In genomic region chr3:126063358-126063965, GRCh38 we compare ENCODE assay signal across 16 cellular contexts. TPM values are rescaled to one million over a fixed set of nuclear protein-coding genes. Genes with fewer than 3 reads are reported as not detected.
DNase-seq lines count a peak whose midpoint lies in the region; ATAC-seq and TF ChIP-seq lines count a peak whose summit lies in the region.
"Had no signal": no experiment of that assay in that cellular context is flagged by ENCODE, and none has a peak within 500 bp of the region (broad histone marks: within the 10 kb centered on the region; RNA-seq: fewer than 3 reads in every experiment).

No MANE protein-coding gene starts in this region.

- H3K9me3 Mint-ChIP-seq in activated CD4-positive, alpha-beta T cell treated with anti-CD3 and anti-CD28 coated beads, Interleukin-2, amount 10 ng/mL, durations not matched to agents 7 days and 5 days: no peaks in the 10 kb centered on the region
- no peaks in the 10 kb centered on the region for H3K9me3 Mint-ChIP-seq in activated T-helper 17 cell treated with anti-CD3 and anti-CD28 coated beads, Interleukin-2, amount 50 U/mL, for 72 hours
- H3K9me3 Mint-ChIP-seq in immature natural killer cell: no peaks in the 10 kb centered on the region
- H3K9me3 Mint-ChIP-seq: H9, IgD-negative memory B cell had no signal

- no peak overlapping the region for H3K4me3 Mint-ChIP-seq in activated CD4-positive, alpha-beta T cell treated with anti-CD3 and anti-CD28 coated beads, Interleukin-2, amount 10 ng/mL, durations not matched to agents 7 days and 5 days
- H3K4me3 Mint-ChIP-seq in activated T-helper 17 cell treated with anti-CD3 and anti-CD28 coated beads, Interleukin-2, amount 50 U/mL, for 72 hours: no peak overlapping the region
- peak overlapping the region in 1 of 5 donors; percentile 10 for H3K4me3 Mint-ChIP-seq in immature natural killer cell
- H3K4me3 Mint-ChIP-seq: H9, IgD-negative memory B cell had no signal

- no peaks in the 10 kb centered on the region for H3K36me3 Mint-ChIP-seq in activated CD4-positive, alpha-beta T cell treated with anti-CD3 and anti-CD28 coated beads, Interleukin-2, amount 10 ng/mL, durations not matched to agents 7 days and 5 days (ENCODE audit: low read depth)
- peaks cover 33% of the 10 kb centered on the region for H3K36me3 Mint-ChIP-seq in activated T-helper 17 cell treated with anti-CD3 and anti-CD28 coated beads, Interleukin-2, amount 50 U/mL, for 72 hours (ENCODE audit: low read depth)
- H3K36me3 Mint-ChIP-seq in immature natural killer cell: peaks cover 4 to 14% (median 10%) of the 10 kb centered on the region in 3 donors

- H3K4me1 Mint-ChIP-seq in activated CD4-positive, alpha-beta T cell treated with anti-CD3 and anti-CD28 coated beads, Interleukin-2, amount 10 ng/mL, durations not matched to agents 7 days and 5 days: peaks cover 12% of the 10 kb centered on the region
- H3K4me1 Mint-ChIP-seq in activated T-helper 17 cell treated with anti-CD3 and anti-CD28 coated beads, Interleukin-2, amount 50 U/mL, for 72 hours: peaks cover 11% of the 10 kb centered on the region
- peaks cover 16 to 19% of the 10 kb centered on the region in 2 donors for H3K4me1 Mint-ChIP-seq in immature natural killer cell

- no peak for DNase-seq in activated CD4-positive, alpha-beta T cell treated with anti-CD3 and anti-CD28 coated beads, Interleukin-2, amount 10 ng/mL, durations not matched to agents 7 days and 5 days
- no peak for DNase-seq in activated CD4-positive, alpha-beta T cell treated with anti-CD3 and anti-CD28 coated beads for 4 hours
- peak; percentile 2 for DNase-seq in HEK293T (ENCODE audit: extremely low spot score)
- DNase-seq in immature natural killer cell: no peak
- no peak for DNase-seq in NCI-H524 (lab: John Stamatoyannopoulos, UW)
- no peak for DNase-seq in KBM-7
- DNase-seq: DMS153, EL, H9, NCI-H1417 treated with DMSO at 0.1 percent for 48 hours, NCI-H2029, NCI-H2171, NCI-H774 had no signal

- ATAC-seq in activated T-helper 17 cell treated with anti-CD3 and anti-CD28 coated beads, Interleukin-2, amount 50 U/mL, for 72 hours (replicated peaks): no peak
- no peak for ATAC-seq in GM18520 (IDR thresholded peaks at IDR 0.05; ENCODE audit: unreplicated experiment)

- in situ Hi-C loops in KBM-7 (cut with MboI; ENCODE audit: low pct_unique_long_range_greater_than_20kb, low sequenced_read_pairs): no loop called here

- no peaks in the 10 kb centered on the region for H3K27me3 Mint-ChIP-seq in activated CD4-positive, alpha-beta T cell treated with anti-CD3 and anti-CD28 coated beads, Interleukin-2, amount 10 ng/mL, durations not matched to agents 7 days and 5 days
- no peaks in the 10 kb centered on the region for H3K27me3 Mint-ChIP-seq in activated T-helper 17 cell treated with anti-CD3 and anti-CD28 coated beads, Interleukin-2, amount 50 U/mL, for 72 hours
- no peaks in the 10 kb centered on the region for H3K27me3 Mint-ChIP-seq in immature natural killer cell (ENCODE audit: low read depth in 3 of 3)
- H3K27me3 Mint-ChIP-seq: IgD-negative memory B cell had no signal

- CTCF ChIA-PET in activated CD4-positive, alpha-beta T cell treated with anti-CD3 and anti-CD28 coated beads, Interleukin-2, amount 10 ng/mL, durations not matched to agents 7 days and 5 days (lab: Charles Lee): interaction anchor here (1.9 kb wide), 1 partner anchor 18 kb away, joined by 5 read pairs; no protein-coding TSS in a partner anchor
- CTCF ChIA-PET in HEK293T (lab: Yijun Ruan, JAX): no interaction called here

- POLR2A ChIA-PET in activated CD4-positive, alpha-beta T cell treated with anti-CD3 and anti-CD28 coated beads, Interleukin-2, amount 10 ng/mL, durations not matched to agents 7 days and 5 days (lab: Charles Lee): no interaction called here
- POLR2A ChIA-PET in HEK293T (lab: Yijun Ruan, JAX): no interaction called here

- H3K27ac Mint-ChIP-seq in activated CD4-positive, alpha-beta T cell treated with anti-CD3 and anti-CD28 coated beads, Interleukin-2, amount 10 ng/mL, durations not matched to agents 7 days and 5 days: peak overlapping the region; percentile 71
- H3K27ac Mint-ChIP-seq in activated T-helper 17 cell treated with anti-CD3 and anti-CD28 coated beads, Interleukin-2, amount 50 U/mL, for 72 hours: peak overlapping the region; percentile 35
- peak overlapping the region; percentile 46 to 89 (median 75) for H3K27ac Mint-ChIP-seq in immature natural killer cell
- H3K27ac Mint-ChIP-seq: IgD-negative memory B cell had no signal

TF ChIP-seq in HEK293T, 16 proteins besides CTCF, POLR2A, EP300 and RAD21:
- TF ChIP-seq ELF4 (IDR thresholded peaks at IDR 0.05): no peak
- TF ChIP-seq FOXA1 (IDR thresholded peaks at IDR 0.05): no peak
- no peak for TF ChIP-seq FOXK2 (IDR thresholded peaks at IDR 0.05)
- no peak for TF ChIP-seq CTBP1 (IDR thresholded peaks at IDR 0.05; ENCODE audit: borderline replicate concordance)
- no peak for TF ChIP-seq BHLHE40 (IDR thresholded peaks at IDR 0.05; ENCODE audit: borderline replicate concordance)

RNA-seq across cellular contexts. Expression of gene SLC41A3, which starts 20.5 kb away (rescaled TPM):
- 10 to 100 TPM; 26.0 to 31.1 TPM for total RNA-seq in activated CD4-positive, alpha-beta T cell treated with anti-CD3 and anti-CD28 coated beads, Interleukin-2, amount 10 ng/mL, durations not matched to agents 7 days and 5 days
- 10 to 100 TPM; 33.1 to 50.8 TPM for total RNA-seq in activated T-helper 17 cell treated with anti-CD3 and anti-CD28 coated beads, Interleukin-2, amount 50 U/mL, for 72 hours
- polyA plus RNA-seq in immature natural killer cell: 10 to 100 TPM; 24.1 to 28.0 (median 25.4) TPM
